In the genomic region with DNA sequence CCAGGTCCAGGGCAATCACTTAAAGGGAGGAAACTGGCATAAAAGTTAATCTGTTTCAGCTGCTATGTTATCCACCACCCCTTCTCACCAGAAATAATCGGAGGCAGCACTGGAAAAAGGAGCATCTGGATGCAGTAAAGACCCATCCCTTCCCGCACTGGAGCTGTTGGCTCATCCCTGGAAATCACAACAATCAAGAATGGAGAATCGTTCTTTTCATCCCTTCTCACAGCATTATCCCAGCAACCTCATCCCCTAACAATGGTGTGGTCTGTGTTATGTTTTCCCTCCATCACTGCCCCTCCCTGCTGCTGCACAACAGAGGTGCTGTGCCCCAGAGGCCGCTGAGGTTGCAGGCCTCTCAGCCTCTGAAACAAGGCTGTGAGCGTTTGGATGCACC, we compare ENCODE assay signal across 10 cellular contexts.
DNase-seq lines count a peak whose midpoint lies in the region; ATAC-seq and TF ChIP-seq lines count a peak whose summit lies in the region.
"Had no signal": no experiment of that assay in that cellular context is flagged by ENCODE, and none has a peak within 500 bp of the region (broad histone marks: within the 10 kb centered on the region; RNA-seq: fewer than 3 reads in every experiment).

No MANE protein-coding gene starts in this region.

- no peak overlapping the region for H3K4me3 Mint-ChIP-seq in glutamatergic neuron (ENCODE audit: unreplicated experiment)
- H3K4me3 Mint-ChIP-seq: activated CD4-positive, alpha-beta T cell treated with anti-CD3 and anti-CD28 coated beads, Interleukin-2, amount 10 ng/mL, durations not matched to agents 24 days and 14 days; activated naive CD4-positive, alpha-beta T cell treated with anti-CD3 and anti-CD28 coated beads, Interleukin-2, amount 10 ng/mL, durations not matched to agents 7 days and 5 days had no signal

- peaks cover 23% of the 10 kb centered on the region for H3K4me1 Mint-ChIP-seq in glutamatergic neuron (ENCODE audit: low read depth, unreplicated experiment)

- in situ Hi-C loops in SK-MEL-5 (cut with HindIII; ENCODE audit: low pct_unique_long_range_greater_than_20kb, low sequenced_read_pairs): no loop called here

- peak overlapping the region; percentile 85 for H3K27ac Mint-ChIP-seq in glutamatergic neuron (ENCODE audit: unreplicated experiment)
- H3K27ac Mint-ChIP-seq: activated CD4-positive, alpha-beta T cell treated with anti-CD3 and anti-CD28 coated beads, Interleukin-2, amount 10 ng/mL, durations not matched to agents 24 days and 14 days; activated naive CD4-positive, alpha-beta T cell treated with anti-CD3 and anti-CD28 coated beads, Interleukin-2, amount 10 ng/mL, durations not matched to agents 7 days and 5 days had no signal

- ATAC-seq in HG02870 (IDR thresholded peaks at IDR 0.05; ENCODE audit: unreplicated experiment) (no peak), HG03039 (IDR thresholded peaks at IDR 0.05; ENCODE audit: unreplicated experiment) (no peak)

- peak; percentile 40 for DNase-seq in GM03348 (ENCODE audit: low spot score)
- peak; percentile 93 for DNase-seq in SK-MEL-5 (ENCODE audit: low read depth, low spot score)
- DNase-seq in glutamatergic neuron: no peak
- peak; percentile 55 for DNase-seq in retina
- no peak for DNase-seq in dermis blood vessel endothelial cell
- DNase-seq in activated naive CD4-positive, alpha-beta T cell (lab: John Stamatoyannopoulos, UW): no peak
- DNase-seq: activated CD4-positive, alpha-beta T cell treated with anti-CD3 and anti-CD28 coated beads, Interleukin-2, amount 10 ng/mL, durations not matched to agents 24 days and 14 days; activated naive CD4-positive, alpha-beta T cell treated with anti-CD3 and anti-CD28 coated beads, Interleukin-2, amount 10 ng/mL, durations not matched to agents 7 days and 5 days had no signal

- H3K36me3 Mint-ChIP-seq in glutamatergic neuron (ENCODE audit: unreplicated experiment): no peaks in the 10 kb centered on the region

- H3K9me3 Mint-ChIP-seq in glutamatergic neuron (ENCODE audit: unreplicated experiment): peaks cover 8% of the 10 kb centered on the region
- H3K9me3 Mint-ChIP-seq: activated naive CD4-positive, alpha-beta T cell treated with anti-CD3 and anti-CD28 coated beads, Interleukin-2, amount 10 ng/mL, durations not matched to agents 7 days and 5 days had no signal

- TF ChIP-seq CTCF in glutamatergic neuron (IDR thresholded peaks at IDR 0.05; ENCODE audit: partially characterized antibody, unreplicated experiment): no peak

- H3K27me3 Mint-ChIP-seq in glutamatergic neuron (ENCODE audit: unreplicated experiment): peaks cover 3% of the 10 kb centered on the region
- H3K27me3 Mint-ChIP-seq: activated CD4-positive, alpha-beta T cell treated with anti-CD3 and anti-CD28 coated beads, Interleukin-2, amount 10 ng/mL, durations not matched to agents 24 days and 14 days had no signal

Comparison
In these comparisons a context has a peak if more than half of its experiments do, and no peak if none do; other contexts are left out.
1. DNase-seq: peak in GM03348 (single experiment), SK-MEL-5 (single experiment) and retina (single experiment); none in glutamatergic neuron (single experiment), dermis blood vessel endothelial cell (single experiment) and activated naive CD4-positive, alpha-beta T cell (0 of 4).